ENCODE assay signal across 22 cellular contexts in the genomic region with DNA sequence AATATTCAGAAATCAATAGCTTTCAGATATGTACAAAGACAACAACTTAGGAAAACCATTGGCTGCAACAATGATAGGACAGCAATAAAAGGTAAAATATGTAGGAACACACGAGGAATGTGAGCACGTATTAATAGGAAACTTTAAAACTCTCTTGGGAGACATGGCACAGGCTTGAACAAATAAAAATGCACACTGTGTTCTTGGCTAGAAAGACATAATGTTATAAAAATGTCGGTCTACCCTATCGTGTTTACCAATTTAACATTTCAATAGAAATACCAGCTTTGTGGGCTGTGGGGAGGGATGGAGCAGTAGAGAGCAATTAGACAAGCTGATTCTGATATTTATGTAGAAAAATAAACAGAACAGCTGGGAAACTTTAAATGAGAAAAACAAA.
"Had no signal": no experiment of that assay in that cellular context is flagged by ENCODE, and none has a peak within 500 bp of the region (broad histone marks: within the 10 kb centered on the region; RNA-seq: fewer than 3 reads in every experiment).

No MANE protein-coding gene starts in this region.

- H3K9me3 ChIP-seq: heart right ventricle, left lung, mucosa of descending colon, neutrophil, pancreas, right atrium auricular region, thoracic aorta, transverse colon had no signal

- H3K4me1 ChIP-seq: foreskin keratinocyte, heart right ventricle, left lung, pancreas, right atrium auricular region, transverse colon had no signal

- H3K36me3 ChIP-seq: heart right ventricle, left lung, neutrophil, pancreas, right atrium auricular region, thoracic aorta, transverse colon had no signal

- DNase-seq: cerebellar nuclear complex; cortex of kidney; dorsolateral prefrontal cortex; effector CD4-positive, alpha-beta T cell; foreskin keratinocyte; glutamatergic neuron; heart right ventricle; hippocampal formation; left cardiac atrium; left lung; mesenchymal stem cell; mucosa of descending colon; naive B cell; pancreas; stimulated activated CD4-positive, alpha-beta T cell treated with anti-CD3 and anti-CD28 coated beads, Interleukin-15, amount 100 ng/mL, for 24 hours; stimulated activated CD4-positive, alpha-beta T cell treated with anti-CD3 and anti-CD28 coated beads, Interleukin-2, amount 100 ng/mL, for 48 hours; stimulated activated naive B cell treated with anti-CD40 and anti-IgM and Interleukin-4, amounts not matched to agents 10 μg/mL and 1 μg/mL and 100 μg/mL, for 72 hours; transverse colon had no signal

- H3K27ac ChIP-seq: dorsolateral prefrontal cortex, foreskin keratinocyte, heart right ventricle, left lung, neutrophil, pancreas, right atrium auricular region, skin epidermis, thoracic aorta, transverse colon had no signal

- H3K27me3 ChIP-seq: foreskin keratinocyte, left lung, neutrophil, right atrium auricular region, transverse colon had no signal

- H3K4me3 ChIP-seq: dorsolateral prefrontal cortex, heart right ventricle, left lung, mucosa of descending colon, pancreas, right atrium auricular region, skin epidermis, thoracic aorta, transverse colon had no signal
